ENCODE assay signal across 20 cellular contexts in the genomic region with DNA sequence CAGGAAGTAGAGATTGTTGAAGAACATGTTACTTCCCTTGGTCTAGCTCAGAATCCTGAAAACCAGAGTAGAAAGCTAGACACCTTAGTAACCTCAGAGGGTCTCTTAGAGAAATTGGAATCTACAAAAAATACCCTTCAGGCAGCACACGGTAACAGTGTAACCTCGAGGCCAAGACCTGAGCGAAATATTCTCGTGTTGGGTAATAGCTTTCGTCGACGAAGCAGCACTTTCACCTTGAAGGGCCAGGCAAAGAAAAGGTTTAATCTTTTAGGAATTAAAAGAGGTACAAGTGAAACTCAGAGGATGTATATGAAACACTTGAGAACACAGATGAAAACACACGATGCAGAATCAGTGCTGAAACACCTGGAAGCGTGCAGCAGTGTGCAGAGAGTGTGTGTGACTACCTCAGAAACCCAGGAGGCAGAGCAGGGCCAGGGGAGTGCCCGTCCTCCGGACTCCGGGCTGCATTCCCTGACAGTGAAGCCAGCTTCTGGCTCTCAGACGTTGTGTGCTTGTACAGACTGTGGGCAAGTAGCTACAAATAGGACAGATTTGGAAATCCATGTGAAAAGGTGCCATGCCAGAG. TPM values are rescaled to one million over a fixed set of nuclear protein-coding genes. Genes with fewer than 3 reads are reported as not detected.
DNase-seq lines count a peak whose midpoint lies in the region; ATAC-seq and TF ChIP-seq lines count a peak whose summit lies in the region.
"Had no signal": no experiment of that assay in that cellular context is flagged by ENCODE, and none has a peak within 500 bp of the region (broad histone marks: within the 10 kb centered on the region; RNA-seq: fewer than 3 reads in every experiment).

No MANE protein-coding gene starts in this region.

- peaks cover 29 to 35% of the 10 kb centered on the region in 2 experiments; a peak in 3 of 4 replicates for H3K79me1 ChIP-seq in IMR-90 (ENCODE audit: low read depth in 1 of 2, low read length in 2 of 2)

- no peak for TF ChIP-seq EP300 in gastroesophageal sphincter (IDR thresholded peaks at IDR 0.05)

- no peak for DNase-seq in T-helper 1 cell
- no peak for DNase-seq in IMR-90
- no peak for DNase-seq in activated naive CD4-positive, alpha-beta T cell treated with anti-CD3 and anti-CD28 coated beads, Interleukin-2, amount 50 U/mL, for 72 hours (ENCODE audit: low spot score in 2 of 2)
- no peak for DNase-seq in natural killer cell
- no peak for DNase-seq in HUDEP-2 (lab: John Stamatoyannopoulos, UW; ENCODE audit: unreplicated experiment in 76 of 76)
- DNase-seq: activated CD8-positive, alpha-beta memory T cell treated with anti-CD3 and anti-CD28 coated beads, Interleukin-2, amount 50 U/mL, for 48 hours; amygdala; DMS79; endodermal cell; hypothalamus; NCI-H1417 treated with DMSO at 0.1 percent for 48 hours; NCI-H2171 treated with DMSO at 0.1 percent for 48 hours; tibial artery had no signal

- peaks cover 17% of the 10 kb centered on the region for H3K4me1 ChIP-seq in IMR-90 (ENCODE audit: control insufficient read depth, insufficient read depth, low read length)
- H3K4me1 ChIP-seq in gastroesophageal sphincter, result no peaks in the 10 kb centered on the region
- H3K4me1 ChIP-seq: tibial artery had no signal

- H3K56ac ChIP-seq in IMR-90 (ENCODE audit: extremely low read depth, insufficient read depth, low read length), result peak overlapping the region; percentile 67

- peak overlapping the region; percentile 94 for H3K18ac ChIP-seq in IMR-90 (ENCODE audit: low read depth, low read length)

- TF ChIP-seq RAD21 in IMR-90 (IDR thresholded peaks at IDR 0.05; ENCODE audit: low read length), result no peak

- peaks cover 14% of the 10 kb centered on the region for H3K9me1 ChIP-seq in IMR-90 (ENCODE audit: insufficient read depth, low read length)

- H3K9me3 Mint-ChIP-seq in T-helper 1 cell treated with Interleukin-12 subunit alpha and Interleukin-12 subunit beta and Interleukin-4 antibody, amounts not matched to agents 30 μg/mL and 1 μg/mL, for 36 hours, result no peaks in the 10 kb centered on the region
- H3K9me3 Mint-ChIP-seq in activated naive CD4-positive, alpha-beta T cell treated with anti-CD3 and anti-CD28 coated beads, Interleukin-2, amount 50 U/mL, for 72 hours, result peaks cover 0 to 4% of the 10 kb centered on the region in 2 donors
- H3K9me3 Mint-ChIP-seq in natural killer cell, result no peaks in the 10 kb centered on the region
- H3K9me3 Mint-ChIP-seq: endodermal cell, WTC11 had no signal

- H3K36me3 ChIP-seq in IMR-90 (ENCODE audit: control insufficient read depth, insufficient read depth, low read length) (peaks cover 8% of the 10 kb centered on the region), gastroesophageal sphincter (peaks cover 0 to 48% of the 10 kb centered on the region in 2 donors)

- no peak for TF ChIP-seq POLR2A in IMR-90 (IDR thresholded peaks at IDR 0.05; ENCODE audit: low read depth, low read length)
- no peak for TF ChIP-seq POLR2A in gastroesophageal sphincter (IDR thresholded peaks at IDR 0.05)

- no peak overlapping the region for H3K9ac ChIP-seq in IMR-90 (ENCODE audit: low read depth, low read length)

- peak overlapping the region; percentile 74 for H4K91ac ChIP-seq in IMR-90 (ENCODE audit: insufficient read depth, low read depth, low read length)

- TF ChIP-seq CTCF in IMR-90 (conservative IDR thresholded peaks at IDR 0.05; ENCODE audit: low read depth, low read length) (no peak), natural killer cell (IDR thresholded peaks at IDR 0.05) (no peak), gastroesophageal sphincter (IDR thresholded peaks at IDR 0.05) (no peak)

- H3K27me3 Mint-ChIP-seq in T-helper 1 cell treated with Interleukin-12 subunit alpha and Interleukin-12 subunit beta and Interleukin-4 antibody, amounts not matched to agents 30 μg/mL and 1 μg/mL, for 36 hours (ENCODE audit: low read depth), result no peaks in the 10 kb centered on the region
- H3K27me3 Mint-ChIP-seq in natural killer cell (ENCODE audit: low read depth in 2 of 2), result no peaks in the 10 kb centered on the region

- H2BK120ac ChIP-seq in IMR-90 (ENCODE audit: low read depth, low read length), result peak overlapping the region; percentile 92

- peak overlapping the region; percentile 83 for H3K4me3 Mint-ChIP-seq in T-helper 1 cell treated with Interleukin-12 subunit alpha and Interleukin-12 subunit beta and Interleukin-4 antibody, amounts not matched to agents 30 μg/mL and 1 μg/mL, for 36 hours
- peak overlapping the region; percentile 60 for H3K4me3 Mint-ChIP-seq in natural killer cell
- H3K4me3 Mint-ChIP-seq: endodermal cell, WTC11 had no signal

- peak overlapping the region; percentile 90 for H3K27ac Mint-ChIP-seq in T-helper 1 cell treated with Interleukin-12 subunit alpha and Interleukin-12 subunit beta and Interleukin-4 antibody, amounts not matched to agents 30 μg/mL and 1 μg/mL, for 36 hours
- H3K27ac Mint-ChIP-seq in activated naive CD4-positive, alpha-beta T cell treated with anti-CD3 and anti-CD28 coated beads, Interleukin-2, amount 50 U/mL, for 72 hours, result peak overlapping the region; percentile 70 to 84
- peak overlapping the region; percentile 81 to 90 for H3K27ac Mint-ChIP-seq in natural killer cell
- H3K27ac Mint-ChIP-seq: endodermal cell had no signal

- peak overlapping the region; percentile 79 for H3K14ac ChIP-seq in IMR-90 (replicated peaks; ENCODE audit: low read depth, low read length)

- peak overlapping the region; percentile 91 for H3K4ac ChIP-seq in IMR-90 (ENCODE audit: low read depth, low read length)

- peak overlapping the region; percentile 55; the same call in 1 of the 2 replicates for H3K23ac ChIP-seq in IMR-90 (ENCODE audit: low read depth, low read length)

- no peaks in the 10 kb centered on the region for H3K27me3 ChIP-seq in IMR-90 (ENCODE audit: control insufficient read depth, insufficient read depth, low read length)
- no peaks in the 10 kb centered on the region for H3K27me3 ChIP-seq in gastroesophageal sphincter
- H3K27me3 ChIP-seq: tibial artery had no signal

- 90% methylated on average over 6 of the region's 13 CpGs; no CpG with 5 or more reads in 1 of the 2 experiments for WGBS in IMR-90 (ENCODE audit: extremely low coverage in 2 of 2, insufficient read length in 1 of 2), 2 experiments
- 80 to 94% methylated on average over 12 to 13 of the region's 13 CpGs for WGBS in gastroesophageal sphincter (ENCODE audit: low coverage in 1 of 2), 2 donors

- H2AFZ ChIP-seq in IMR-90 (replicated peaks; ENCODE audit: low read length, poor library complexity), result no peak overlapping the region

- peak overlapping the region; percentile 85; the same call in 2 of the 3 replicates for H2BK15ac ChIP-seq in IMR-90 (ENCODE audit: low read depth, low read length)

- peak overlapping the region; percentile 77 for H2AK5ac ChIP-seq in IMR-90 (ENCODE audit: low read depth, low read length)

- in situ Hi-C loops in IMR-90 (cut with MboI; ENCODE audit: low sequenced_read_pairs), result no loop called here

- H3K4me3 ChIP-seq in IMR-90 (ENCODE audit: insufficient read depth, low read depth, low read length) (no peak overlapping the region), gastroesophageal sphincter (no peak overlapping the region)
- H3K4me3 ChIP-seq: tibial artery had no signal

- H3K4me2 ChIP-seq in IMR-90 (ENCODE audit: low read depth, low read length), result peak overlapping the region; percentile 55

- TSS peak; percentile 29 for BruUV-seq in IMR-90 (replicated peaks; lab: Mats Ljungman, UMichigan)

- H3K36me3 Mint-ChIP-seq in T-helper 1 cell treated with Interleukin-12 subunit alpha and Interleukin-12 subunit beta and Interleukin-4 antibody, amounts not matched to agents 30 μg/mL and 1 μg/mL, for 36 hours (ENCODE audit: low read depth), result peaks cover 30% of the 10 kb centered on the region
- H3K36me3 Mint-ChIP-seq in activated naive CD4-positive, alpha-beta T cell treated with anti-CD3 and anti-CD28 coated beads, Interleukin-2, amount 50 U/mL, for 72 hours, result peaks cover 24 to 34% of the 10 kb centered on the region in 2 donors
- peaks cover 11% of the 10 kb centered on the region for H3K36me3 Mint-ChIP-seq in natural killer cell

- peak overlapping the region; percentile 96 for H4K5ac ChIP-seq in IMR-90 (ENCODE audit: low read depth, low read length)

- H2AK9ac ChIP-seq in IMR-90 (replicated peaks; ENCODE audit: low read depth, low read length, poor library complexity), result no peak overlapping the region

- peaks cover 4% of the 10 kb centered on the region; the same call in 1 of the 2 replicates for H4K20me1 ChIP-seq in IMR-90 (ENCODE audit: insufficient read depth, low read length)

- no peak for ATAC-seq in IMR-90 (ENCODE audit: low read depth)
- peak; percentile 24 to 48 for ATAC-seq in activated naive CD4-positive, alpha-beta T cell treated with anti-CD3 and anti-CD28 coated beads, Interleukin-2, amount 50 U/mL, for 72 hours
- peak in 1 of 3 donors; percentile 29 for ATAC-seq in natural killer cell
- ATAC-seq in GM18520 (IDR thresholded peaks at IDR 0.05; ENCODE audit: unreplicated experiment), result no peak
- ATAC-seq in gastroesophageal sphincter, result no peak
- ATAC-seq: WTC11 had no signal

- H3K9me3 ChIP-seq in IMR-90 (ENCODE audit: control insufficient read depth, insufficient read depth, low read length) (no peaks in the 10 kb centered on the region), gastroesophageal sphincter (no peaks in the 10 kb centered on the region)
- H3K9me3 ChIP-seq: tibial artery had no signal

- H3K4me1 Mint-ChIP-seq in T-helper 1 cell treated with Interleukin-12 subunit alpha and Interleukin-12 subunit beta and Interleukin-4 antibody, amounts not matched to agents 30 μg/mL and 1 μg/mL, for 36 hours (ENCODE audit: low read depth), result peaks cover 37% of the 10 kb centered on the region
- peaks cover 24 to 42% of the 10 kb centered on the region in 2 donors for H3K4me1 Mint-ChIP-seq in natural killer cell
- H3K4me1 Mint-ChIP-seq: endodermal cell had no signal

- CTCF ChIA-PET in IMR-90 (lab: Yijun Ruan, JAX), result interaction anchor here (0.7 to 1.2 kb wide), 3 partner anchors 8 to 1767 kb away, joined by 3 to 5 read pairs (median 3); no protein-coding TSS in a partner anchor

- H2BK20ac ChIP-seq in IMR-90 (ENCODE audit: low read depth, low read length), result peak overlapping the region; percentile 73

- H3K27ac ChIP-seq in IMR-90 (ENCODE audit: insufficient read depth, low read length) (peak overlapping the region; percentile 98), gastroesophageal sphincter (no peak overlapping the region)
- H3K27ac ChIP-seq: 22Rv1, C4-2B, RWPE1, tibial artery had no signal

- peak overlapping the region; percentile 84 for H2BK5ac ChIP-seq in IMR-90 (ENCODE audit: low read depth, low read length, poor library complexity, severe bottlenecking)

- dilution Hi-C loops in IMR-90 (cut with HindIII; ENCODE audit: low sequenced_read_pairs, unreplicated experiment), result no loop called here

- intact Hi-C loops in IMR-90 (cut with micrococcal nuclease) (no loop called here), natural killer cell (cut with micrococcal nuclease) (no loop called here)

- peak overlapping the region; percentile 76 to 83 for H4K8ac ChIP-seq in IMR-90 (ENCODE audit: low read depth in 2 of 2, low read length in 2 of 2)

- POLR2A ChIA-PET in IMR-90 (lab: Charles Lee; ENCODE audit: unreplicated experiment), result interaction anchor here (0.8 kb wide), 1 partner anchor 34 kb away, joined by 4 read pairs; the partner anchor contains the start of gene ZNF407

RNA-seq across cellular contexts. Expression of gene ZNF407, which starts 34.5 kb away (rescaled TPM):
- 20.1 and 25.6 TPM in 2 replicates for total RNA-seq in IMR-90 (2012; rRNA removed)
- polyA plus RNA-seq in IMR-90 (2012; rRNA removed), result 2.8 and 3.1 TPM in 2 replicates
- 1.3 and 2.2 TPM in 2 replicates for polyA plus RNA-seq in IMR-90 (2012; cell fraction: cytosol; rRNA removed)
- polyA plus RNA-seq in IMR-90 (2012; cell fraction: nucleus; rRNA removed; ENCODE audit: low replicate concordance), result 6.3 and 8.0 TPM in 2 replicates
- 10 to 100 TPM; 16.5 to 22.1 TPM for total RNA-seq in activated naive CD4-positive, alpha-beta T cell treated with anti-CD3 and anti-CD28 coated beads, Interleukin-2, amount 50 U/mL, for 72 hours
- 10 to 100 TPM; 28.4 to 36.7 (median 36.3) TPM for total RNA-seq in natural killer cell
- 10 to 100 TPM; 18.1 to 29.1 (median 19.7) TPM for total RNA-seq in gastroesophageal sphincter

Comparison
In these comparisons a context has a peak if more than half of its experiments do, and no peak if none do; other contexts are left out.
1. ATAC-seq: peak in activated naive CD4-positive, alpha-beta T cell treated with anti-CD3 and anti-CD28 coated beads, Interleukin-2, amount 50 U/mL, for 72 hours (2 of 2); none in IMR-90 (single experiment), GM18520 (single experiment) and gastroesophageal sphincter (single experiment).
2. Peak in every context shown above with its lines, with median percentiles within 50 percentile points of each other: H3K27ac Mint-ChIP-seq.